In genomic region chr3:126021224-126021623, GRCh38 we compare ENCODE assay signal across 19 cellular contexts. TPM values are rescaled to one million over a fixed set of nuclear protein-coding genes. Genes with fewer than 3 reads are reported as not detected.
DNase-seq lines count a peak whose midpoint lies in the region; ATAC-seq and TF ChIP-seq lines count a peak whose summit lies in the region.
"Had no signal": no experiment of that assay in that cellular context is flagged by ENCODE, and none has a peak within 500 bp of the region (broad histone marks: within the 10 kb centered on the region; RNA-seq: fewer than 3 reads in every experiment).

No MANE protein-coding gene starts in this region.

- POLR2A ChIA-PET in activated CD4-positive, alpha-beta T cell treated with anti-CD3 and anti-CD28 coated beads, Interleukin-2, amount 10 ng/mL, durations not matched to agents 7 days and 5 days (lab: Charles Lee), result no interaction called here

- no peak overlapping the region for H3K4me3 ChIP-seq in heart left ventricle
- no peak overlapping the region for H3K4me3 ChIP-seq in right atrium auricular region
- no peak overlapping the region for H3K4me3 ChIP-seq in fibroblast of pulmonary artery (replicated peaks; ENCODE audit: low read depth, low read length)
- H3K4me3 ChIP-seq in ascending aorta, result no peak overlapping the region

- CTCF ChIA-PET in activated CD4-positive, alpha-beta T cell treated with anti-CD3 and anti-CD28 coated beads, Interleukin-2, amount 10 ng/mL, durations not matched to agents 7 days and 5 days (lab: Charles Lee), result interaction anchor here (1.6 kb wide), 1 partner anchor 66 kb away, joined by 3 read pairs; no protein-coding TSS in a partner anchor

- H3K36me3 ChIP-seq in heart left ventricle, result peaks cover 0 to 47% (median 14%) of the 10 kb centered on the region in 9 donors
- peaks cover 12% of the 10 kb centered on the region for H3K36me3 ChIP-seq in right atrium auricular region
- peaks cover 24 to 53% of the 10 kb centered on the region in 2 donors for H3K36me3 ChIP-seq in ascending aorta

- ATAC-seq in heart left ventricle (peak in 3 of 4 donors; percentile 66 to 69 (median 67)), GM19328 (IDR thresholded peaks at IDR 0.05; ENCODE audit: unreplicated experiment) (no peak), HG03095 (IDR thresholded peaks at IDR 0.05; ENCODE audit: unreplicated experiment) (no peak)
- ATAC-seq: PC-3 had no signal

- no peaks in the 10 kb centered on the region for H3K9me3 ChIP-seq in heart left ventricle
- H3K9me3 ChIP-seq in right atrium auricular region, result no peaks in the 10 kb centered on the region
- H3K9me3 ChIP-seq in ascending aorta, result no peaks in the 10 kb centered on the region

- TF ChIP-seq CTCF in heart left ventricle (IDR thresholded peaks at IDR 0.05) (no peak), right atrium auricular region (IDR thresholded peaks at IDR 0.05) (no peak), fibroblast of pulmonary artery (IDR thresholded peaks at IDR 0.05; ENCODE audit: low read length, missing control alignments) (no peak), nephron (IDR thresholded peaks at IDR 0.05; ENCODE audit: unreplicated experiment in 3 of 3) (no peak), ascending aorta (IDR thresholded peaks at IDR 0.05) (no peak)

- no peaks in the 10 kb centered on the region for H3K9me3 Mint-ChIP-seq in nephron
- no peaks in the 10 kb centered on the region for H3K9me3 Mint-ChIP-seq in activated CD4-positive, alpha-beta T cell treated with anti-CD3 and anti-CD28 coated beads, Interleukin-2, amount 10 ng/mL, durations not matched to agents 7 days and 5 days

- TF ChIP-seq POLR2A in heart left ventricle (IDR thresholded peaks at IDR 0.05), result no peak

- H3K4me1 ChIP-seq in heart left ventricle, result no peaks in the 10 kb centered on the region
- H3K4me1 ChIP-seq in right atrium auricular region, result no peaks in the 10 kb centered on the region
- H3K4me1 ChIP-seq in ascending aorta, result no peaks in the 10 kb centered on the region

- no peaks in the 10 kb centered on the region for H3K27me3 ChIP-seq in heart left ventricle
- H3K27me3 ChIP-seq in right atrium auricular region, result no peaks in the 10 kb centered on the region
- no peaks in the 10 kb centered on the region for H3K27me3 ChIP-seq in ascending aorta

- no peak overlapping the region for H3K4me3 Mint-ChIP-seq in nephron
- H3K4me3 Mint-ChIP-seq in activated CD4-positive, alpha-beta T cell treated with anti-CD3 and anti-CD28 coated beads, Interleukin-2, amount 10 ng/mL, durations not matched to agents 7 days and 5 days, result no peak overlapping the region

- peak overlapping the region; percentile 54 to 91 (median 76) for H3K27ac Mint-ChIP-seq in nephron
- H3K27ac Mint-ChIP-seq in activated CD4-positive, alpha-beta T cell treated with anti-CD3 and anti-CD28 coated beads, Interleukin-2, amount 10 ng/mL, durations not matched to agents 7 days and 5 days, result no peak overlapping the region

- H3K36me3 Mint-ChIP-seq in nephron (ENCODE audit: low read depth), result peaks cover 40% of the 10 kb centered on the region
- no peaks in the 10 kb centered on the region for H3K36me3 Mint-ChIP-seq in activated CD4-positive, alpha-beta T cell treated with anti-CD3 and anti-CD28 coated beads, Interleukin-2, amount 10 ng/mL, durations not matched to agents 7 days and 5 days (ENCODE audit: low read depth)

- H3K27ac ChIP-seq in heart left ventricle (no peak overlapping the region), right atrium auricular region (no peak overlapping the region), ascending aorta (no peak overlapping the region)
- H3K27ac ChIP-seq: C4-2B, HL-60 had no signal

- H3K4me1 Mint-ChIP-seq in nephron, result peaks cover 12% of the 10 kb centered on the region
- peaks cover 8% of the 10 kb centered on the region for H3K4me1 Mint-ChIP-seq in activated CD4-positive, alpha-beta T cell treated with anti-CD3 and anti-CD28 coated beads, Interleukin-2, amount 10 ng/mL, durations not matched to agents 7 days and 5 days

- DNase-seq in heart left ventricle (no peak), right atrium auricular region (ENCODE audit: low spot score) (no peak), fibroblast of pulmonary artery (ENCODE audit: low read depth) (peak; percentile 12), ascending aorta (ENCODE audit: low spot score in 2 of 2) (no peak)
- no peak for DNase-seq in activated CD4-positive, alpha-beta T cell treated with anti-CD3 and anti-CD28 coated beads, Interleukin-2, amount 10 ng/mL, durations not matched to agents 7 days and 5 days
- DNase-seq: COR-L47, DMS153, EL, KBM-7, NCI-H1436 treated with DMSO at 0.1 percent for 48 hours, NCI-H2107, NCI-H226, NCI-H526, PC-3 had no signal

- no peaks in the 10 kb centered on the region for H3K27me3 Mint-ChIP-seq in nephron (ENCODE audit: low read depth)
- H3K27me3 Mint-ChIP-seq in activated CD4-positive, alpha-beta T cell treated with anti-CD3 and anti-CD28 coated beads, Interleukin-2, amount 10 ng/mL, durations not matched to agents 7 days and 5 days, result no peaks in the 10 kb centered on the region

- intact Hi-C loops in heart left ventricle (cut with DNase I), result no loop called here
- intact Hi-C loops in ascending aorta (cut with DNase I), result no loop called here

- WGBS in heart left ventricle, 4 donors, result 61 to 72% (median 66%) methylated on average over 5 of the region's 5 CpGs

RNA-seq across cellular contexts. Expression of gene ROPN1B, which starts 52.2 kb away (rescaled TPM):
- total RNA-seq in heart left ventricle (1 to 10 TPM; 1.1 to 7.4 (median 2.0) TPM), right atrium auricular region (1 to 10 TPM; 3.9 to 4.7 TPM), ascending aorta (not detected)
- 1 to 10 TPM; 2.0 to 8.1 TPM for polyA plus RNA-seq in heart left ventricle
- total RNA-seq in activated CD4-positive, alpha-beta T cell treated with anti-CD3 and anti-CD28 coated beads, Interleukin-2, amount 10 ng/mL, durations not matched to agents 7 days and 5 days, result not detected

Comparison
In these comparisons a context has a peak if more than half of its experiments do, and no peak if none do; other contexts are left out.
1. ATAC-seq: peak in heart left ventricle (3 of 4); none in GM19328 (single experiment) and HG03095 (single experiment).